Comparison of ENCODE assay signal across 16 cellular contexts in genomic region chr1:108863984-108864383, GRCh38. TPM values are rescaled to one million over a fixed set of nuclear protein-coding genes. Genes with fewer than 3 reads are reported as not detected.
DNase-seq lines count a peak whose midpoint lies in the region; ATAC-seq lines count a peak whose summit lies in the region.
"Had no signal": no experiment of that assay in that cellular context is flagged by ENCODE, and none has a peak within 500 bp of the region (broad histone marks: within the 10 kb centered on the region; RNA-seq: fewer than 3 reads in every experiment).

No MANE protein-coding gene starts in this region.

- no peaks in the 10 kb centered on the region for H3K9me3 ChIP-seq in MG63
- H3K9me3 ChIP-seq: BLaER1 treated with 17β-estradiol and CSF1 and Interleukin-3, amounts not matched to agents 10 nM and 100 nM; HAP-1 had no signal

- H3K27me3 Mint-ChIP-seq in activated CD4-positive, alpha-beta T cell treated with anti-CD3 and anti-CD28 coated beads for 36 hours = peaks cover 7% of the 10 kb centered on the region
- H3K27me3 Mint-ChIP-seq in activated T-helper 17 cell treated with anti-CD3 and anti-CD28 coated beads, Interleukin-2, amount 50 U/mL, for 72 hours = peaks cover 14% of the 10 kb centered on the region
- peaks cover 7% of the 10 kb centered on the region for H3K27me3 Mint-ChIP-seq in memory B cell

- intact Hi-C loops in activated CD4-positive, alpha-beta T cell treated with anti-CD3 and anti-CD28 coated beads for 36 hours (cut with DNase I, micrococcal nuclease) = no loop called here

- CTCF ChIA-PET in activated CD4-positive, alpha-beta T cell treated with anti-CD3 and anti-CD28 coated beads for 36 hours (lab: Charles Lee) = interaction anchor here (1.0 kb wide), 1 partner anchor 33 kb away, joined by 3 read pairs; no protein-coding TSS in a partner anchor

- no peak overlapping the region for H3K4me3 Mint-ChIP-seq in activated CD4-positive, alpha-beta T cell treated with anti-CD3 and anti-CD28 coated beads for 36 hours
- no peak overlapping the region for H3K4me3 Mint-ChIP-seq in activated T-helper 17 cell treated with anti-CD3 and anti-CD28 coated beads, Interleukin-2, amount 50 U/mL, for 72 hours
- H3K4me3 Mint-ChIP-seq in memory B cell = no peak overlapping the region
- H3K4me3 Mint-ChIP-seq: CD8-positive, alpha-beta T cell had no signal

- no peak overlapping the region for H3K4me3 ChIP-seq in MG63
- H3K4me3 ChIP-seq: BLaER1 treated with 17β-estradiol and CSF1 and Interleukin-3, amounts not matched to agents 10 nM and 100 nM; GM23248; HAP-1 had no signal

- ATAC-seq in activated CD4-positive, alpha-beta T cell treated with anti-CD3 and anti-CD28 coated beads for 36 hours = peak; percentile 51
- peak; percentile 44 for ATAC-seq in activated T-helper 17 cell treated with anti-CD3 and anti-CD28 coated beads, Interleukin-2, amount 50 U/mL, for 72 hours (replicated peaks)
- ATAC-seq in memory B cell (ENCODE audit: low read depth) = no peak
- ATAC-seq: CD8-positive, alpha-beta T cell; HepG2 had no signal

- no peaks in the 10 kb centered on the region for H3K36me3 ChIP-seq in MG63
- H3K36me3 ChIP-seq: BLaER1 treated with 17β-estradiol and CSF1 and Interleukin-3, amounts not matched to agents 10 nM and 100 nM; HAP-1 had no signal

- H3K27ac Mint-ChIP-seq in activated CD4-positive, alpha-beta T cell treated with anti-CD3 and anti-CD28 coated beads for 36 hours = no peak overlapping the region
- H3K27ac Mint-ChIP-seq in activated T-helper 17 cell treated with anti-CD3 and anti-CD28 coated beads, Interleukin-2, amount 50 U/mL, for 72 hours = no peak overlapping the region
- H3K27ac Mint-ChIP-seq in memory B cell = peak overlapping the region; percentile 88
- H3K27ac Mint-ChIP-seq: CD8-positive, alpha-beta T cell had no signal

- POLR2A ChIA-PET in activated CD4-positive, alpha-beta T cell treated with anti-CD3 and anti-CD28 coated beads for 36 hours (lab: Charles Lee) = no interaction called here

- 0 out of 2 replicates have a peak, but pooled peaks cover 2% of the 10 kb centered on the region for H3K27me3 ChIP-seq in MG63
- H3K27me3 ChIP-seq: BLaER1 treated with 17β-estradiol and CSF1 and Interleukin-3, amounts not matched to agents 10 nM and 100 nM had no signal

- no peaks in the 10 kb centered on the region for H3K4me1 Mint-ChIP-seq in activated CD4-positive, alpha-beta T cell treated with anti-CD3 and anti-CD28 coated beads for 36 hours
- H3K4me1 Mint-ChIP-seq in activated T-helper 17 cell treated with anti-CD3 and anti-CD28 coated beads, Interleukin-2, amount 50 U/mL, for 72 hours = no peaks in the 10 kb centered on the region
- H3K4me1 Mint-ChIP-seq in memory B cell = peaks cover 17% of the 10 kb centered on the region

- no peaks in the 10 kb centered on the region for H3K9me3 Mint-ChIP-seq in activated CD4-positive, alpha-beta T cell treated with anti-CD3 and anti-CD28 coated beads for 36 hours (ENCODE audit: low read depth)
- no peaks in the 10 kb centered on the region for H3K9me3 Mint-ChIP-seq in activated T-helper 17 cell treated with anti-CD3 and anti-CD28 coated beads, Interleukin-2, amount 50 U/mL, for 72 hours
- no peaks in the 10 kb centered on the region for H3K9me3 Mint-ChIP-seq in memory B cell
- H3K9me3 Mint-ChIP-seq: CD8-positive, alpha-beta T cell had no signal

- no peak for DNase-seq in activated CD4-positive, alpha-beta T cell treated with anti-CD3 and anti-CD28 coated beads for 36 hours
- DNase-seq in activated CD4-positive, alpha-beta T cell treated with anti-CD3 and anti-CD28 coated beads, Interleukin-2, amount 50 U/mL, for 48 hours = no peak
- no peak for DNase-seq in memory B cell (ENCODE audit: low spot score in 2 of 2)
- no peak for DNase-seq in NCI-H2029 (lab: John Stamatoyannopoulos, UW)
- no peak for DNase-seq in MG63
- no peak for DNase-seq in stimulated activated CD4-positive, alpha-beta T cell treated with anti-CD3 and anti-CD28 coated beads, Interleukin-4, amount 100 ng/mL, for 24 hours
- DNase-seq: 8988T; Calu3; CD8-positive, alpha-beta T cell; DMS79 treated with DMSO at 0.1 percent for 48 hours; GF-D8; GM23248 had no signal

- H3K36me3 Mint-ChIP-seq in activated CD4-positive, alpha-beta T cell treated with anti-CD3 and anti-CD28 coated beads for 36 hours (ENCODE audit: low read depth) = no peaks in the 10 kb centered on the region
- no peaks in the 10 kb centered on the region for H3K36me3 Mint-ChIP-seq in activated T-helper 17 cell treated with anti-CD3 and anti-CD28 coated beads, Interleukin-2, amount 50 U/mL, for 72 hours (ENCODE audit: low read depth)
- no peaks in the 10 kb centered on the region for H3K36me3 Mint-ChIP-seq in memory B cell
- H3K36me3 Mint-ChIP-seq: CD8-positive, alpha-beta T cell had no signal

RNA-seq across cellular contexts. Expression of gene AKNAD1, which starts 7.1 kb away (rescaled TPM):
- not detected for total RNA-seq in activated CD4-positive, alpha-beta T cell treated with anti-CD3 and anti-CD28 coated beads for 36 hours
- not detected for total RNA-seq in activated T-helper 17 cell treated with anti-CD3 and anti-CD28 coated beads, Interleukin-2, amount 50 U/mL, for 72 hours
- not detected in 2 replicates for total RNA-seq in MG63 (2014; rRNA removed; shearing (Covaris generic); ENCODE audit: low replicate concordance)
- total RNA-seq: Calu3; CD8-positive, alpha-beta T cell; GM23248; HepG2 had no signal

RNA-seq across cellular contexts. Expression of gene GPSM2, which starts 12.8 kb away (rescaled TPM):
- 10 to 100 TPM; 14.0 to 17.1 TPM for total RNA-seq in activated CD4-positive, alpha-beta T cell treated with anti-CD3 and anti-CD28 coated beads for 36 hours
- 10 to 100 TPM; 24.1 to 30.5 TPM for total RNA-seq in activated T-helper 17 cell treated with anti-CD3 and anti-CD28 coated beads, Interleukin-2, amount 50 U/mL, for 72 hours
- 79.9 and 96.6 TPM in 2 replicates for total RNA-seq in MG63 (2014; rRNA removed; shearing (Covaris generic); ENCODE audit: low replicate concordance)
